In genomic region chr20:21125849-21126840, GRCh38 we compare ENCODE assay signal across 8 cellular contexts. TPM values are rescaled to one million over a fixed set of nuclear protein-coding genes. Genes with fewer than 3 reads are reported as not detected.
DNase-seq lines count a peak whose midpoint lies in the region; ATAC-seq, FAIRE-seq and TF ChIP-seq lines count a peak whose summit lies in the region.

A gene with protein sequence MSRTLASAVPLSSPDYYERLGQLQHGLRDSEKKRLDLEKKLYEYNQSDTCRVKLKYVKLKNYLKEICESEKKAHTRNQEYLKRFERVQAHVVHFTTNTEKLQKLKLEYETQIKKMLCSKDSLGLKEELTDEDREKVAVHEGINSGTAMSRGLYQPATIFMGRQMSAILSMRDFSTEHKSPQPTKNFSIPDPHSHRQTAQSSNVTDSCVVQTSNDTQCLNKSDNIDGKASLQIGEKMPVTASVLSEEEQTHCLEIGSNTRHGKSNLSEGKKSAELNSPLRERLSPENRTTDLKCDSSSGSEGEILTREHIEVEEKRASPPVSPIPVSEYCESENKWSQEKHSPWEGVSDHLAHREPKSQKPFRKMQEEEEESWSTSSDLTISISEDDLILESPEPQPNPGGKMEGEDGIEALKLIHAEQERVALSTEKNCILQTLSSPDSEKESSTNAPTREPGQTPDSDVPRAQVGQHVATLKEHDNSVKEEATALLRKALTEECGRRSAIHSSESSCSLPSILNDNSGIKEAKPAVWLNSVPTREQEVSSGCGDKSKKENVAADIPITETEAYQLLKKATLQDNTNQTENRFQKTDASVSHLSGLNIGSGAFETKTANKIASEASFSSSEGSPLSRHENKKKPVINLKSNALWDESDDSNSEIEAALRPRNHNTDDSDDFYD (plus strand): TSS chr20:21126082. CDS start chr20:21126116, 34 bp downstream.

- POLR2A ChIA-PET in T-cell (lab: Charles Lee) = interaction anchor here in 1 of 2 donors (0.6 to 0.7 kb wide), 2 partner anchors 11 to 263 kb away, joined by 3 read pairs; no protein-coding TSS in a partner anchor

- H3K27me3 ChIP-seq in psoas muscle (ENCODE audit: insufficient read depth in 3 of 3, low read length in 2 of 3) = no peaks in the 10 kb centered on the region

- CTCF ChIA-PET in T-cell (lab: Charles Lee) = interaction anchor here (0.6 to 1.1 kb wide), 4 partner anchors 10 to 403 kb away, joined by 3 to 5 read pairs (median 3); no protein-coding TSS in a partner anchor

- peak within 1 kb of the TSS; percentile 91 for H3K27ac ChIP-seq in psoas muscle

- H3K4me3 ChIP-seq in psoas muscle = peak within 1 kb of the TSS; percentile 91

- peaks cover 12% of the 10 kb centered on the region for H3K4me1 ChIP-seq in psoas muscle

- peaks cover 19 to 26% (median 25%) of the 10 kb centered on the region in 3 donors for H3K4me1 Mint-ChIP-seq in T-cell

- peak; percentile 80 for DNase-seq in GM12892 (ENCODE audit: insufficient read length)
- DNase-seq in NCI-H1436 treated with DMSO at 0.1 percent for 48 hours (lab: John Stamatoyannopoulos, UW) = peak; percentile 82
- peak; percentile 85 to 98 (median 95) for DNase-seq in T-cell
- DNase-seq in amniotic epithelial cell (ENCODE audit: low read depth) = peak; percentile 89
- peak; percentile 97 for DNase-seq in left cardiac atrium
- DNase-seq in psoas muscle = peak; percentile 97 to 99
- peak; percentile 95 for DNase-seq in urothelium cell line (ENCODE audit: low spot score)

- no peaks in the 10 kb centered on the region for H3K9me3 Mint-ChIP-seq in T-cell

- TF ChIP-seq CTCF in psoas muscle (IDR thresholded peaks at IDR 0.05) = peak; percentile 45

- peaks cover 2 to 5% of the 10 kb centered on the region in 2 donors for H3K27me3 Mint-ChIP-seq in T-cell

- H3K27ac Mint-ChIP-seq in T-cell = peak within 1 kb of the TSS; percentile 81 to 89

- ATAC-seq in HG02852 (IDR thresholded peaks at IDR 0.05; ENCODE audit: unreplicated experiment) = peak; percentile 98
- peak; percentile 96 to 98 (median 96) for ATAC-seq in T-cell (replicated peaks in 1 of 4)
- ATAC-seq in left cardiac atrium = peak; percentile 99 to 100
- ATAC-seq in psoas muscle = peak; percentile 98 to 99 (median 98)

- peak within 1 kb of the TSS; percentile 80 to 92 (median 91) for H3K4me3 Mint-ChIP-seq in T-cell

- peak; percentile 81 for TF ChIP-seq POLR2A in GM12892 (IDR thresholded peaks at IDR 0.05; ENCODE audit: low read depth, low read length)

- no peaks in the 10 kb centered on the region for H3K9me3 ChIP-seq in psoas muscle

- 0 to 1% (median 1%) methylated on average over 46 to 73 of the region's 73 CpGs for WGBS in psoas muscle, 3 donors

- FAIRE-seq in GM12892 (lab: Jason Lieb, UNC) (peak; percentile 99), urothelium cell line (lab: Jason Lieb, UNC) (peak; percentile 97)

- intact Hi-C loops in left cardiac atrium (cut with DNase I) (loop anchor here in 1 of 2 donors (10.0 kb wide), 1 partner anchor 261 kb away; no protein-coding TSS in a partner anchor), psoas muscle (cut with DNase I) (loop anchor here in 1 of 2 donors (10.0 kb wide), 2 partner anchors 261 to 291 kb away; no protein-coding TSS in a partner anchor)

- H3K36me3 Mint-ChIP-seq in T-cell = peaks cover 13% of the 10 kb centered on the region

- H3K36me3 ChIP-seq in psoas muscle (ENCODE audit: insufficient read depth in 1 of 2, low read depth in 1 of 2) = no peaks in the 10 kb centered on the region

RNA-seq across cellular contexts. Expression of the gene that starts here (rescaled TPM):
- 8.9 TPM for polyA plus RNA-seq in GM12892 (2012; ENCODE audit: missing spikeins)
- 10 to 100 TPM; 30.1 to 44.0 (median 41.2) TPM for total RNA-seq in T-cell
- 10 to 100 TPM; 15.1 to 25.4 TPM for total RNA-seq in left cardiac atrium
- 10 to 100 TPM; 18.6 to 26.2 (median 22.7) TPM for total RNA-seq in psoas muscle
- polyA plus RNA-seq in psoas muscle = 10 to 100 TPM in 2 of 3 donors, 1 to 10 TPM in 1; 4.6 to 17.1 (median 12.9) TPM

Comparison
In these comparisons a context has a peak if more than half of its experiments do, and no peak if none do; other contexts are left out.
1. Peak in every context shown above with its lines: DNase-seq, ATAC-seq, H3K4me3 ChIP-seq and H3K27ac ChIP-seq.